In genomic region chr15:66046751-66047150, GRCh38 we compare ENCODE assay signal across 21 cellular contexts.
A peak's percentile ranks its signal among the peaks of the same experiment; 100 is the strongest.
DNase-seq lines count a peak whose midpoint lies in the region; ATAC-seq and TF ChIP-seq lines count a peak whose summit lies in the region.
"Had no signal": no experiment of that assay in that cellular context is flagged by ENCODE, and none has a peak within 500 bp of the region (broad histone marks: within the 10 kb centered on the region; RNA-seq: fewer than 3 reads in every experiment).

No MANE protein-coding gene starts in this region.

- H4K20me1 ChIP-seq in neural progenitor cell (ENCODE audit: low read depth): no peaks in the 10 kb centered on the region

- in situ Hi-C loops in GM13977 (cut with MboI; ENCODE audit: low pct_unique_long_range_greater_than_20kb, low sequenced_read_pairs, unreplicated experiment): no loop called here

- H3K4me3 Mint-ChIP-seq in neural progenitor cell: no peak overlapping the region
- H3K4me3 Mint-ChIP-seq: activated CD4-positive, alpha-beta T cell treated with anti-CD3 and anti-CD28 coated beads, Interleukin-2, amount 10 ng/mL, durations not matched to agents 24 days and 14 days; activated naive CD8-positive, alpha-beta T cell; activated T-cell treated with anti-CD3 and anti-CD28 coated beads, Interleukin-2, amount 50 U/mL, for 24 hours; CD8-positive, alpha-beta T cell; HFFc6; natural killer cell had no signal

- H3K27me3 ChIP-seq in RWPE2 (ENCODE audit: insufficient read depth, poor library complexity, severe bottlenecking) (no peaks in the 10 kb centered on the region), neural progenitor cell (no peaks in the 10 kb centered on the region)
- H3K27me3 ChIP-seq: brain microvascular endothelial cell had no signal

- H2AFZ ChIP-seq in neural progenitor cell (replicated peaks): peak overlapping the region; percentile 17

- ATAC-seq in RWPE2 (ENCODE audit: low read depth) (no peak), GM21737 (IDR thresholded peaks at IDR 0.05; ENCODE audit: unreplicated experiment) (no peak), GM18870 (IDR thresholded peaks at IDR 0.05; ENCODE audit: unreplicated experiment) (no peak)
- ATAC-seq: CD8-positive, alpha-beta T cell; natural killer cell had no signal

- H3K4me2 ChIP-seq in neural progenitor cell: peak overlapping the region; percentile 20

- no peaks in the 10 kb centered on the region for H3K79me2 ChIP-seq in neural progenitor cell (ENCODE audit: low read depth)

- peaks cover 3% of the 10 kb centered on the region for H3F3A ChIP-seq in neural progenitor cell (ENCODE audit: low read depth)

- no peak overlapping the region for H3K27ac ChIP-seq in RWPE2 (ENCODE audit: poor library complexity, severe bottlenecking)
- H3K27ac ChIP-seq in neural progenitor cell: no peak overlapping the region
- H3K27ac ChIP-seq: brain microvascular endothelial cell, stomach had no signal

- H3K36me3 ChIP-seq in RWPE2 (ENCODE audit: low read depth): no peaks in the 10 kb centered on the region
- no peaks in the 10 kb centered on the region for H3K36me3 ChIP-seq in neural progenitor cell
- H3K36me3 ChIP-seq: brain microvascular endothelial cell, stomach had no signal

- DNase-seq in NCI-H82 (lab: John Stamatoyannopoulos, UW) (peak; percentile 47), NCI-H82 treated with DMSO at 0.1 percent for 48 hours (lab: John Stamatoyannopoulos, UW; ENCODE audit: unreplicated experiment) (no peak), GM13977 (ENCODE audit: low spot score) (no peak), RWPE2 (ENCODE audit: low spot score) (no peak), neural progenitor cell (ENCODE audit: low spot score) (no peak), T-helper 9 cell (no peak)
- DNase-seq: activated CD4-positive, alpha-beta T cell treated with anti-CD3 and anti-CD28 coated beads, Interleukin-2, amount 10 ng/mL, durations not matched to agents 24 days and 14 days; activated T-cell treated with anti-CD3 and anti-CD28 coated beads, Interleukin-2, amount 50 U/mL, for 24 hours; brain microvascular endothelial cell; CD8-positive, alpha-beta T cell; head of caudate nucleus; HFFc6; mammary epithelial cell; natural killer cell; NCI-H1092 treated with DMSO at 0.1 percent for 48 hours; NCI-H226; retina; stomach had no signal

- peaks cover 23% of the 10 kb centered on the region for H3K4me1 Mint-ChIP-seq in neural progenitor cell
- H3K4me1 Mint-ChIP-seq: activated CD4-positive, alpha-beta T cell treated with anti-CD3 and anti-CD28 coated beads, Interleukin-2, amount 10 ng/mL, durations not matched to agents 24 days and 14 days; natural killer cell had no signal

- peaks cover 11% of the 10 kb centered on the region for H3K27me3 Mint-ChIP-seq in neural progenitor cell (ENCODE audit: insufficient read depth, low read depth)
- H3K27me3 Mint-ChIP-seq: activated naive CD8-positive, alpha-beta T cell; activated T-cell treated with anti-CD3 and anti-CD28 coated beads, Interleukin-2, amount 50 U/mL, for 24 hours had no signal

- H3K4me1 ChIP-seq in RWPE2 (ENCODE audit: insufficient read depth, poor library complexity, severe bottlenecking): no peaks in the 10 kb centered on the region
- peaks cover 29% of the 10 kb centered on the region for H3K4me1 ChIP-seq in neural progenitor cell

- H3K9ac ChIP-seq in neural progenitor cell: no peak overlapping the region

- TF ChIP-seq CTCF in GM13977 (IDR thresholded peaks at IDR 0.05; ENCODE audit: extremely low read depth, insufficient read depth, missing control alignments) (peak; percentile 25), RWPE2 (IDR thresholded peaks at IDR 0.05; ENCODE audit: poor library complexity, severe bottlenecking) (peak; percentile 34), neural progenitor cell (IDR thresholded peaks at IDR 0.05) (peak; percentile 39)

- H3K36me3 Mint-ChIP-seq in neural progenitor cell: no peaks in the 10 kb centered on the region
- H3K36me3 Mint-ChIP-seq: activated naive CD8-positive, alpha-beta T cell; CD8-positive, alpha-beta T cell; natural killer cell had no signal

- H3K9me3 Mint-ChIP-seq in neural progenitor cell: no peaks in the 10 kb centered on the region
- H3K9me3 Mint-ChIP-seq: activated CD4-positive, alpha-beta T cell treated with anti-CD3 and anti-CD28 coated beads, Interleukin-2, amount 10 ng/mL, durations not matched to agents 24 days and 14 days; activated T-cell treated with anti-CD3 and anti-CD28 coated beads, Interleukin-2, amount 50 U/mL, for 24 hours; CD8-positive, alpha-beta T cell; HFFc6; natural killer cell had no signal

- no peak overlapping the region for H3K4me3 ChIP-seq in RWPE2 (ENCODE audit: severe bottlenecking)
- H3K4me3 ChIP-seq in neural progenitor cell: no peak overlapping the region
- H3K4me3 ChIP-seq: stomach had no signal

- H3K27ac Mint-ChIP-seq in neural progenitor cell: peak overlapping the region; percentile 76
- H3K27ac Mint-ChIP-seq: activated CD4-positive, alpha-beta T cell treated with anti-CD3 and anti-CD28 coated beads, Interleukin-2, amount 10 ng/mL, durations not matched to agents 24 days and 14 days; activated naive CD8-positive, alpha-beta T cell; activated T-cell treated with anti-CD3 and anti-CD28 coated beads, Interleukin-2, amount 50 U/mL, for 24 hours; CD8-positive, alpha-beta T cell; HFFc6; natural killer cell had no signal

- H3K9me3 ChIP-seq in RWPE2 (ENCODE audit: severe bottlenecking) (no peaks in the 10 kb centered on the region), neural progenitor cell (ENCODE audit: low read depth) (no peaks in the 10 kb centered on the region)
